In the genomic region with DNA sequence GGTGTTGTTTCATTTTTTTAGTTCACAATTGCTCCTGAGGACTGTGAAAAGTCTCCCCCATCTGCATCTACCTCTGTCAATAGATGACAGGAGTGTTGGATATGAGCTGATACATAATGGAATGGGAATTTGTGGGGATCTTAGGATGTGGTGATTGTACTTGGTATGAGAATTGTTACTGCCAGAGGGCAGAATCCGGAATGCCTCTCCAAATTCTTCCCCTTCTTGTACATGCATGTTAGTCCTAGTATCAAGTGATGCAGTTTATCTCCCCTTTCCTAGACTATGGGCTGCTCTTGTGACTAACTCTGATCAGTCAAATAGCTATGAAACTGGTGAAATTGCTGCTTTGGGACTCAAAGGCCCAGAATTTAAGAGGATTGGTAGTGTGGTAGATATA, we compare ENCODE assay signal across 32 cellular contexts. TPM values are rescaled to one million over a fixed set of nuclear protein-coding genes. Genes with fewer than 3 reads are reported as not detected.
"Had no signal": no experiment of that assay in that cellular context is flagged by ENCODE, and none has a peak within 500 bp of the region (broad histone marks: within the 10 kb centered on the region; RNA-seq: fewer than 3 reads in every experiment).

No MANE protein-coding gene starts in this region.

- FAIRE-seq: endometrium, endothelial cell of umbilical vein, frontal cortex had no signal

- H3K27me3 ChIP-seq: breast epithelium, cardiac muscle cell, colonic mucosa, esophagus squamous epithelium had no signal

- H3K36me3 ChIP-seq: breast epithelium, cardiac muscle cell, colonic mucosa, esophagus squamous epithelium had no signal

- DNase-seq: activated CD4-positive, alpha-beta memory T cell treated with anti-CD3 and anti-CD28 coated beads, Interleukin-2, amount 10 ng/mL, durations not matched to agents 7 days and 5 days; activated CD4-positive, alpha-beta T cell treated with anti-CD3 and anti-CD28 coated beads for 4 hours; activated CD4-positive, alpha-beta T cell treated with anti-CD3 and anti-CD28 coated beads, Interleukin-2, amount 10 ng/mL, durations not matched to agents 7 days and 5 days; activated CD4-positive, alpha-beta T cell treated with anti-CD3 and anti-CD28 coated beads, Interleukin-2, amount 50 U/mL, for 4 hours; activated CD4-positive, CD25-positive, alpha-beta regulatory T cell; activated CD4-positive, CD25-positive, alpha-beta regulatory T cell treated with anti-CD3 and anti-CD28 coated beads, Interleukin-2, amount 50 U/mL, for 72 hours; activated CD8-positive, alpha-beta memory T cell treated with anti-CD3 and anti-CD28 coated beads, Interleukin-2, amount 50 U/mL, for 48 hours; activated effector memory CD4-positive, alpha-beta T cell treated with Interleukin-2 at 50 U/mL for 16 hours; activated gamma-delta T cell treated with Interleukin-2 at 50 U/mL for 16 hours; activated naive CD4-positive, alpha-beta T cell treated with anti-CD3 and anti-CD28 coated beads, Interleukin-2, amount 50 U/mL, for 16 hours; activated naive CD4-positive, alpha-beta T cell treated with Interleukin-2 at 50 U/mL for 16 hours; activated T-cell treated with anti-CD3 and anti-CD28 coated beads for 4 hours; activated T-cell treated with anti-CD3 and anti-CD28 coated beads, Interleukin-2, amount 50 U/mL, for 24 hours; activated T-cell treated with anti-CD3 and anti-CD28 coated beads, Interleukin-2, amount 50 U/mL, for 72 hours; amniotic stem cell; aorta; central memory CD4-positive, alpha-beta T cell; cerebellar nuclear complex; colonic mucosa; effector CD8-positive, alpha-beta T cell; esophagus squamous epithelium; head of caudate nucleus; T-helper 1 cell; T-helper 17 cell had no signal

- H3K4me1 ChIP-seq: breast epithelium, colonic mucosa, esophagus squamous epithelium had no signal

- H3K36me3 Mint-ChIP-seq: activated naive CD8-positive, alpha-beta T cell; brain had no signal

- H3K27ac ChIP-seq: breast epithelium, cardiac muscle cell, colonic mucosa, epithelial cell of prostate, esophagus squamous epithelium had no signal

- ATAC-seq: activated T-cell treated with anti-CD3 and anti-CD28 coated beads, Interleukin-2, amount 50 U/mL, for 72 hours; T-helper 17 cell had no signal

- H3K4me1 Mint-ChIP-seq: activated CD4-positive, alpha-beta memory T cell treated with anti-CD3 and anti-CD28 coated beads, Interleukin-2, amount 10 ng/mL, durations not matched to agents 7 days and 5 days; activated CD4-positive, alpha-beta T cell treated with anti-CD3 and anti-CD28 coated beads, Interleukin-2, amount 10 ng/mL, durations not matched to agents 7 days and 5 days; T-helper 17 cell had no signal

- H3K27ac Mint-ChIP-seq: activated CD4-positive, alpha-beta memory T cell treated with anti-CD3 and anti-CD28 coated beads, Interleukin-2, amount 10 ng/mL, durations not matched to agents 7 days and 5 days; activated CD4-positive, alpha-beta T cell treated with anti-CD3 and anti-CD28 coated beads, Interleukin-2, amount 10 ng/mL, durations not matched to agents 7 days and 5 days; activated naive CD8-positive, alpha-beta T cell; activated T-cell treated with anti-CD3 and anti-CD28 coated beads, Interleukin-2, amount 50 U/mL, for 24 hours; activated T-cell treated with anti-CD3 and anti-CD28 coated beads, Interleukin-2, amount 50 U/mL, for 72 hours; brain; T-helper 17 cell had no signal

- H3K4me3 ChIP-seq: breast epithelium, cardiac muscle cell, colonic mucosa, esophagus squamous epithelium had no signal

- H3K9me3 ChIP-seq: breast epithelium, colonic mucosa, esophagus squamous epithelium had no signal

- H3K27me3 Mint-ChIP-seq: activated CD4-positive, alpha-beta memory T cell treated with anti-CD3 and anti-CD28 coated beads, Interleukin-2, amount 10 ng/mL, durations not matched to agents 7 days and 5 days; activated CD4-positive, alpha-beta T cell treated with anti-CD3 and anti-CD28 coated beads, Interleukin-2, amount 10 ng/mL, durations not matched to agents 7 days and 5 days; activated naive CD8-positive, alpha-beta T cell; activated T-cell treated with anti-CD3 and anti-CD28 coated beads, Interleukin-2, amount 50 U/mL, for 24 hours; T-helper 17 cell had no signal

- H3K4me3 Mint-ChIP-seq: activated CD4-positive, alpha-beta memory T cell treated with anti-CD3 and anti-CD28 coated beads, Interleukin-2, amount 10 ng/mL, durations not matched to agents 7 days and 5 days; activated CD4-positive, alpha-beta T cell treated with anti-CD3 and anti-CD28 coated beads, Interleukin-2, amount 10 ng/mL, durations not matched to agents 7 days and 5 days; activated naive CD8-positive, alpha-beta T cell; activated T-cell treated with anti-CD3 and anti-CD28 coated beads, Interleukin-2, amount 50 U/mL, for 24 hours; activated T-cell treated with anti-CD3 and anti-CD28 coated beads, Interleukin-2, amount 50 U/mL, for 72 hours; brain; T-helper 17 cell had no signal

RNA-seq across cellular contexts. Expression of a gene that starts 24.8 kb away (rescaled TPM):
- total RNA-seq: activated CD4-positive, alpha-beta memory T cell treated with anti-CD3 and anti-CD28 coated beads, Interleukin-2, amount 10 ng/mL, durations not matched to agents 7 days and 5 days; activated CD4-positive, alpha-beta T cell treated with anti-CD3 and anti-CD28 coated beads, Interleukin-2, amount 10 ng/mL, durations not matched to agents 7 days and 5 days had no signal
